ENCODE assay signal across 9 cellular contexts in the genomic region with DNA sequence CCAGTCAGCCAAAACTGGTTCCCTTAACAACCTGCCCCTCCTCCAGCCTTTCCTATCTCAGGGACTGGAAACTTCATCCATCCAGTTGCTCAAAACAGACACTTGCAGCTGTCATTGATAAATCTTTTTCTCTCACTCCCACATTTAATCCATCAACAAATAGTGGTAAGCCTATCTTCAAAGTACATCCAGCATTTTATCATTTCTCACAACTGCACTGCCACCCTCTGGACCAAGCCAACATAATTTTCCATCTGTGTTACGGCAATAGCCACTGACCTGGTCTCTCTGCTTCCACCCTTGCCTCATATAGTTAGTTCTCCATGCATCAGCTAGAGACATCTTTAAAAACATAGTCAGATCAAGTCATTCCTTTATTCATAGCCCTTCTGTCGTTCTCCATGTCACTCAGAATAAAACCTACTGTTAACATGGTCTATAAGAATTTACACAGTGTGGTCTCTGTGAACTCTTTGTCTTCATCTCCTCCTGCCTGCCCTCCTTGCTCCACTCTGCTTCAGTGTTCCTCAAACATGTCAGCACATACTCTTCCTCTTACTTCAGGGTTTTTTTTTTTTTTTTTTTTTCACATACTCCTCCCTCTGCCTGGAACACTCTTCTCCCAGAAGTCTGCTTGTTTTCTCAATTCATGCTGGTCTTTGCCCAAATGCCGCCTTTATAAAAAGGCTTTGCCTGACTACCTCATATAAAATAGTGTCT.
A peak's percentile ranks its signal among the peaks of the same experiment; 100 is the strongest.
DNase-seq lines count a peak whose midpoint lies in the region; ATAC-seq and TF ChIP-seq lines count a peak whose summit lies in the region.
"Had no signal": no experiment of that assay in that cellular context is flagged by ENCODE, and none has a peak within 500 bp of the region (broad histone marks: within the 10 kb centered on the region; RNA-seq: fewer than 3 reads in every experiment).

No MANE protein-coding gene starts in this region.

- H3K4me1 ChIP-seq in ovary (ENCODE audit: insufficient read depth) = no peaks in the 10 kb centered on the region

- H3K9me3 ChIP-seq in ovary = no peaks in the 10 kb centered on the region

- TF ChIP-seq CTCF in LNCAP (IDR thresholded peaks at IDR 0.05) (peak; percentile 43; the same call in 1 of the 2 replicates), choroid plexus epithelial cell (conservative IDR thresholded peaks at IDR 0.05; ENCODE audit: low read depth, low read length) (peak; percentile 49), ovary (IDR thresholded peaks at IDR 0.05) (peak in 2 of 3 donors; percentile 14 to 24)

- no peak overlapping the region for H3K27ac ChIP-seq in ovary

- H3K27me3 ChIP-seq in ovary = no peaks in the 10 kb centered on the region

- no peak for TF ChIP-seq EP300 in ovary (IDR thresholded peaks at IDR 0.05)

- H3K4me3 ChIP-seq in choroid plexus epithelial cell (ENCODE audit: low read depth, low read length) = no peak overlapping the region
- no peak overlapping the region for H3K4me3 ChIP-seq in ovary

- intact Hi-C loops in ovary (cut with DNase I) = loop anchor here in 1 of 4 donors (5.0 kb wide), 1 partner anchor 301 kb away; no protein-coding TSS in a partner anchor

- H3K36me3 ChIP-seq in ovary = no peaks in the 10 kb centered on the region

- WGBS in ovary, 3 donors = 38 to 43% (median 41%) methylated on average over 3 of the region's 3 CpGs

- peak in 2 of 3 experiments; percentile 4 to 40 for DNase-seq in NCI-H1417 (lab: John Stamatoyannopoulos, UW)
- DNase-seq in NCI-H1417 treated with DMSO at 0.1 percent for 48 hours (lab: John Stamatoyannopoulos, UW) = no peak
- peak; percentile 52 for DNase-seq in choroid plexus epithelial cell (ENCODE audit: low read depth)
- peak in 3 of 5 donors; percentile 15 to 24 (median 22) for DNase-seq in ovary
- no peak for DNase-seq in NCI-H2227 treated with DMSO at 0.1 percent for 48 hours (lab: John Stamatoyannopoulos, UW)
- DNase-seq in NCI-H226 = no peak
- DNase-seq: effector memory CD4-positive, alpha-beta T cell had no signal

- TF ChIP-seq POLR2A in ovary (IDR thresholded peaks at IDR 0.05) = no peak

- ATAC-seq in HG03342 (IDR thresholded peaks at IDR 0.05; ENCODE audit: unreplicated experiment) = no peak

Comparison
In these comparisons a context has a peak if more than half of its experiments do, and no peak if none do; other contexts are left out.
1. DNase-seq: peak in NCI-H1417 (2 of 3), choroid plexus epithelial cell (single experiment) and ovary (3 of 5); none in NCI-H1417 treated with DMSO at 0.1 percent for 48 hours (single experiment), NCI-H2227 treated with DMSO at 0.1 percent for 48 hours (single experiment) and NCI-H226 (single experiment).
2. Peak in every context shown above with its lines, with median percentiles within 50 percentile points of each other: CTCF ChIP-seq.